Comparison of ENCODE assay signal across 24 cellular contexts in the genomic region with DNA sequence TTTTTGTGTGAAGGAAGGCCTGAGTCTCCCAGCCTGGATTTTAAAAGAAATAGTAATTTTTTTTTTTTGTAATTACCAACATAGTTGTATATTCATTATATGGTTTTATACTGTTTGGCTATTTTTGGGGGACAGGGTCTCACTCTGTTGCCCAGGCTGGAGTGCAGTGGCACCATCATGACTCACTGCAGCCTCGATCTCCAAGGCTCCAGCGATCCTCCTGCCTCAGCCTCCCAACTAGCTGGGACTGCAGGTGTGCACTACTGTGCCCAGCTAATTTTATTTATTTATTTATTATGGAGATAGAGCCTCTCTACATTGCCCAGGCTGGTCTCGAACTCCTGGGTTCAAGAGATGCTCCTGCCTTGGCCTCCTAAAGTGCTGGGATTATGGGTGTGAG. TPM values are rescaled to one million over a fixed set of nuclear protein-coding genes. Genes with fewer than 3 reads are reported as not detected.
DNase-seq lines count a peak whose midpoint lies in the region; ATAC-seq and TF ChIP-seq lines count a peak whose summit lies in the region.
"Had no signal": no experiment of that assay in that cellular context is flagged by ENCODE, and none has a peak within 500 bp of the region (broad histone marks: within the 10 kb centered on the region; RNA-seq: fewer than 3 reads in every experiment).

No MANE protein-coding gene starts in this region.

- no peaks in the 10 kb centered on the region for H3K27me3 Mint-ChIP-seq in chondrocyte (ENCODE audit: low read depth)
- H3K27me3 Mint-ChIP-seq in naive thymus-derived CD8-positive, alpha-beta T cell: no peaks in the 10 kb centered on the region

- DNase-seq in dorsolateral prefrontal cortex (no peak), chondrocyte (ENCODE audit: low spot score) (no peak)
- DNase-seq in naive thymus-derived CD8-positive, alpha-beta T cell: no peak
- DNase-seq: activated gamma-delta T cell treated with Interleukin-2 at 50 U/mL for 16 hours; activated T-cell treated with anti-CD3 and anti-CD28 coated beads, Interleukin-2, amount 50 U/mL, for 1 hour; KG1; left colon; MM.1S; NCI-H2081 treated with DMSO at 0.1 percent for 48 hours; NCI-H345; NCI-H82; stimulated activated CD4-positive, alpha-beta T cell treated with anti-CD3 and anti-CD28 coated beads, Interleukin-1b, Interleukin-23, amount 100 ng/mL, for 48 hours; stimulated activated CD8-positive, alpha-beta memory T cell treated with anti-CD3 and anti-CD28 coated beads, Interleukin-4, amount 100 ng/mL, for 48 hours; stomach; thyroid gland had no signal

- H3K4me3 Mint-ChIP-seq in chondrocyte (ENCODE audit: unreplicated experiment): no peak overlapping the region
- no peak overlapping the region for H3K4me3 Mint-ChIP-seq in naive thymus-derived CD8-positive, alpha-beta T cell

- H3K9ac ChIP-seq in HUES48 (ENCODE audit: low read depth, low read length) (no peak overlapping the region), parathyroid adenoma (no peak overlapping the region)

- peaks cover 15% of the 10 kb centered on the region for H3K79me2 ChIP-seq in parathyroid adenoma

- H3K36me3 ChIP-seq in HUES48 (ENCODE audit: control insufficient read depth, insufficient read depth, low read length) (peaks cover 59% of the 10 kb centered on the region), parathyroid adenoma (ENCODE audit: control insufficient read depth, insufficient read depth, low read length) (no peaks in the 10 kb centered on the region)

- peak overlapping the region; percentile 65 for H3K4me2 ChIP-seq in parathyroid adenoma (ENCODE audit: low read length)

- ATAC-seq in GM21423 (IDR thresholded peaks at IDR 0.05; ENCODE audit: unreplicated experiment): no peak
- ATAC-seq in naive thymus-derived CD8-positive, alpha-beta T cell: no peak
- no peak for ATAC-seq in GM21528 (IDR thresholded peaks at IDR 0.05; ENCODE audit: low FRiP score, unreplicated experiment)
- ATAC-seq: left colon had no signal

- H2AFZ ChIP-seq in parathyroid adenoma: no peak overlapping the region

- no peak overlapping the region for H3K27ac Mint-ChIP-seq in chondrocyte (ENCODE audit: unreplicated experiment)
- H3K27ac Mint-ChIP-seq in naive thymus-derived CD8-positive, alpha-beta T cell: peak overlapping the region in 2 of 10 donors; percentile 4 to 58

- POLR2A ChIA-PET in naive thymus-derived CD8-positive, alpha-beta T cell (lab: Charles Lee): interaction anchor here (0.8 to 2.4 kb wide), 2 partner anchors 12 to 57 kb away, joined by 4 to 8 read pairs; a partner anchor contains a TSS

- no peaks in the 10 kb centered on the region for H3K9me3 Mint-ChIP-seq in chondrocyte (ENCODE audit: low read depth)
- no peaks in the 10 kb centered on the region for H3K9me3 Mint-ChIP-seq in naive thymus-derived CD8-positive, alpha-beta T cell
- H3K9me3 Mint-ChIP-seq: brain had no signal

- H3K4me1 Mint-ChIP-seq in chondrocyte (ENCODE audit: low read depth): peaks cover 63% of the 10 kb centered on the region
- H3K4me1 Mint-ChIP-seq in naive thymus-derived CD8-positive, alpha-beta T cell: peaks cover 36 to 78% (median 71%) of the 10 kb centered on the region in 4 donors

- H3K4me3 ChIP-seq in HUES48 (ENCODE audit: low read depth, low read length) (no peak overlapping the region), dorsolateral prefrontal cortex (peak overlapping the region in 1 of 59 donors; percentile 9), parathyroid adenoma (ENCODE audit: low read depth, low read length) (no peak overlapping the region)
- H3K4me3 ChIP-seq: SK-N-MC, skin epidermis, stomach, thyroid gland had no signal

- TF ChIP-seq CTCF in 22Rv1 (IDR thresholded peaks at IDR 0.05) (no peak), dorsolateral prefrontal cortex (IDR thresholded peaks at IDR 0.05 in 54 of 56, conservative IDR thresholded peaks at IDR 0.05 in 2 of 56; ENCODE audit: low read depth in 1 of 56, partially characterized antibody in 56 of 56) (no peak), parathyroid adenoma (IDR thresholded peaks at IDR 0.05) (no peak), chondrocyte (IDR thresholded peaks at IDR 0.05) (no peak)

- H3K27ac ChIP-seq in 22Rv1 (peak overlapping the region; percentile 93), HUES48 (ENCODE audit: low read depth, low read length) (peak overlapping the region; percentile 95), dorsolateral prefrontal cortex (peak overlapping the region in 44 of 59 donors; percentile 8 to 100 (median 94)), parathyroid adenoma (peak overlapping the region; percentile 77)
- H3K27ac ChIP-seq: SK-N-MC had no signal

- intact Hi-C loops in dorsolateral prefrontal cortex (cut with DNase I): no loop called here

- no peaks in the 10 kb centered on the region for H3K9me3 ChIP-seq in HUES48 (ENCODE audit: control insufficient read depth, insufficient read depth, low read length)
- no peaks in the 10 kb centered on the region for H3K9me3 ChIP-seq in parathyroid adenoma (ENCODE audit: control insufficient read depth, low read length)
- H3K9me3 ChIP-seq: stomach, thyroid gland had no signal

- H3K27me3 ChIP-seq in HUES48 (ENCODE audit: control insufficient read depth, insufficient read depth, low read length) (no peaks in the 10 kb centered on the region), dorsolateral prefrontal cortex (no peaks in the 10 kb centered on the region), parathyroid adenoma (ENCODE audit: control insufficient read depth, insufficient read depth, low read length) (no peaks in the 10 kb centered on the region)
- H3K27me3 ChIP-seq: stomach, thyroid gland had no signal

- H3K36me3 Mint-ChIP-seq in chondrocyte (ENCODE audit: low read depth): peaks cover 11% of the 10 kb centered on the region
- H3K36me3 Mint-ChIP-seq in naive thymus-derived CD8-positive, alpha-beta T cell: peaks cover 0 to 54% (median 8%) of the 10 kb centered on the region in 3 donors

- peaks cover 14% of the 10 kb centered on the region for H3K4me1 ChIP-seq in HUES48 (ENCODE audit: control insufficient read depth, insufficient read depth, low read length)
- H3K4me1 ChIP-seq in parathyroid adenoma: peaks cover 8% of the 10 kb centered on the region

RNA-seq across cellular contexts. Expression of a gene that starts 5.1 kb away (rescaled TPM):
- 100 to 1,000 TPM in 48 of 120 experiments, 10 to 100 TPM in 72; 63.8 to 213 (median 95.1) TPM for total RNA-seq in dorsolateral prefrontal cortex
- 36.9 to 58.9 TPM (median 55.0 TPM) in 3 replicates for total RNA-seq in chondrocyte
- total RNA-seq in naive thymus-derived CD8-positive, alpha-beta T cell: 10 to 100 TPM; 27.5 to 29.4 TPM
- polyA plus RNA-seq in naive thymus-derived CD8-positive, alpha-beta T cell: 10 to 100 TPM; 17.4 to 36.7 (median 22.1) TPM

RNA-seq across cellular contexts. Expression of a gene that starts 5.3 kb away (rescaled TPM):
- total RNA-seq in dorsolateral prefrontal cortex: 10 to 100 TPM; 22.3 to 55.0 (median 36.5) TPM
- 3.3 to 7.0 TPM (median 3.6 TPM) in 3 replicates for total RNA-seq in chondrocyte
- 10 to 100 TPM; 15.1 to 15.9 TPM for total RNA-seq in naive thymus-derived CD8-positive, alpha-beta T cell
- 10 to 100 TPM in 2 of 3 donors, 1 to 10 TPM in 1; 9.3 to 10.8 (median 10.4) TPM for polyA plus RNA-seq in naive thymus-derived CD8-positive, alpha-beta T cell

RNA-seq across cellular contexts. Expression of a gene that starts 33.7 kb away (rescaled TPM):
- total RNA-seq in dorsolateral prefrontal cortex: 100 to 1,000 TPM in 1 of 120 experiments, 10 to 100 TPM in 118, 1 to 10 TPM in 1; 8.8 to 113 (median 34.2) TPM
- 2.8 to 4.4 TPM (median 3.4 TPM) in 3 replicates for total RNA-seq in chondrocyte
- 1 to 10 TPM; 6.9 to 8.2 TPM for total RNA-seq in naive thymus-derived CD8-positive, alpha-beta T cell
- 1 to 10 TPM; 2.6 to 7.4 (median 6.2) TPM for polyA plus RNA-seq in naive thymus-derived CD8-positive, alpha-beta T cell
- total RNA-seq: activated CD8-positive, alpha-beta memory T cell treated with anti-CD3 and anti-CD28 coated beads for 36 hours had no signal

RNA-seq across cellular contexts. Expression of a gene that starts 57.5 kb away (rescaled TPM):
- total RNA-seq in dorsolateral prefrontal cortex (10 to 100 TPM; 26.9 to 97.3 (median 42.1) TPM), chondrocyte (25.6 to 27.6 TPM (median 26.3 TPM) in 3 replicates)
- 10 to 100 TPM; 60.4 to 67.1 TPM for total RNA-seq in naive thymus-derived CD8-positive, alpha-beta T cell
- 10 to 100 TPM; 46.7 to 55.6 (median 50.0) TPM for polyA plus RNA-seq in naive thymus-derived CD8-positive, alpha-beta T cell
